Comparison of ENCODE assay signal across 19 cellular contexts in the genomic region with DNA sequence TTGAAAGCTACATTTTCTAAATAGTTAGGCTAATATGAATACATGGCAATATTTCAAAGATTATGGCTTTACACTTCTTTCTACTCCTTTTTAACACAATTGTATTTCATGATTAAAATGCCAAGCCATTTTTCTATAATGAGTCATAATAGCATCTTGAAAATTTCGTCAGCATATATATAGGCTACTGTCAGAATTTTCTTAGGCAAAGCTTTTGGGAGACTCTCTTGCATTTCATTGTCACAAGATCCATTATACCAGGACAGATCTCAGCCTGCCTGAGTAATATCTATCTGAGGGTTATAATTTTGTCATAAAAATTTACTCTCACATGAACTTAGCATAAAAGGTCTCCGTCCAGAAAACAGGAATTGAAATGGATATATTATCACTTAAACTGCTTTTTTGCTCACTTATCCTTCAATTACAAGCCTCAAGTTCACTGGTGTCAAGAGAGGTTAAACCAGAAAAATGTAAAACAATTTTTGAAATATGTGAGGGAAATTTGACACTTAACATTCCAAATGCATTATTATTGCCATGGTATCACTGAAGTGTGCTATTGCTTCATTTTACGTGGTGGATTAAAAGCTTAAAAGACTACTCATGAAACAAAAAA. TPM values are rescaled to one million over a fixed set of nuclear protein-coding genes. Genes with fewer than 3 reads are reported as not detected.
DNase-seq lines count a peak whose midpoint lies in the region; ATAC-seq and TF ChIP-seq lines count a peak whose summit lies in the region.
"Had no signal": no experiment of that assay in that cellular context is flagged by ENCODE, and none has a peak within 500 bp of the region (broad histone marks: within the 10 kb centered on the region; RNA-seq: fewer than 3 reads in every experiment).

No MANE protein-coding gene starts in this region.

- peak overlapping the region; percentile 51 for H3K9ac ChIP-seq in skeletal muscle satellite cell (ENCODE audit: low read depth, low read length)

- no peak for ATAC-seq in HG02938 (IDR thresholded peaks at IDR 0.05; ENCODE audit: unreplicated experiment)
- ATAC-seq in GM18909 (IDR thresholded peaks at IDR 0.05; ENCODE audit: poor library complexity, unreplicated experiment): no peak
- ATAC-seq: CD8-positive, alpha-beta T cell; lower lobe of right lung; stimulated activated naive CD8-positive, alpha-beta T cell treated with anti-CD3 and anti-CD28 coated beads, Interleukin-15, amount 100 ng/mL, for 72 hours had no signal

- H3K4me3 ChIP-seq in SJCRH30: no peak overlapping the region
- peak overlapping the region; percentile 15 for H3K4me3 ChIP-seq in skeletal muscle satellite cell (ENCODE audit: low read length)
- H3K4me3 ChIP-seq: cardiac muscle cell, lower lobe of right lung, sigmoid colon had no signal

- H3K27ac Mint-ChIP-seq in glutamatergic neuron (ENCODE audit: unreplicated experiment): no peak overlapping the region
- H3K27ac Mint-ChIP-seq: CD8-positive, alpha-beta T cell; stimulated activated naive CD8-positive, alpha-beta T cell treated with anti-CD3 and anti-CD28 coated beads, Interleukin-15, amount 100 ng/mL, for 72 hours had no signal

- H3K36me3 Mint-ChIP-seq in glutamatergic neuron (ENCODE audit: unreplicated experiment): no peaks in the 10 kb centered on the region
- H3K36me3 Mint-ChIP-seq: CD8-positive, alpha-beta T cell had no signal

- H3K27me3 Mint-ChIP-seq in glutamatergic neuron (ENCODE audit: unreplicated experiment): no peaks in the 10 kb centered on the region

- H3K4me1 Mint-ChIP-seq in glutamatergic neuron (ENCODE audit: low read depth, unreplicated experiment): no peaks in the 10 kb centered on the region
- H3K4me1 Mint-ChIP-seq: neural crest cell; stimulated activated naive CD8-positive, alpha-beta T cell treated with anti-CD3 and anti-CD28 coated beads, Interleukin-15, amount 100 ng/mL, for 72 hours had no signal

- H3K27ac ChIP-seq in SJCRH30: peak overlapping the region; percentile 53
- H3K27ac ChIP-seq: cardiac muscle cell, lower lobe of right lung, sigmoid colon had no signal

- TF ChIP-seq CTCF in glutamatergic neuron (IDR thresholded peaks at IDR 0.05; ENCODE audit: partially characterized antibody, unreplicated experiment): no peak

- H3K4me2 ChIP-seq in skeletal muscle satellite cell (ENCODE audit: low read length): peak overlapping the region; percentile 67

- no peaks in the 10 kb centered on the region for H3K36me3 ChIP-seq in SJCRH30
- H3K36me3 ChIP-seq in skeletal muscle satellite cell (ENCODE audit: insufficient read depth, low read length): no peaks in the 10 kb centered on the region
- H3K36me3 ChIP-seq: cardiac muscle cell, lower lobe of right lung, sigmoid colon had no signal

- H3K27me3 ChIP-seq in SJCRH30 (no peaks in the 10 kb centered on the region), skeletal muscle satellite cell (ENCODE audit: control insufficient read depth, insufficient read depth, low read length) (no peaks in the 10 kb centered on the region)
- H3K27me3 ChIP-seq: sigmoid colon had no signal

- no peaks in the 10 kb centered on the region for H3K9me3 Mint-ChIP-seq in glutamatergic neuron (ENCODE audit: unreplicated experiment)
- H3K9me3 Mint-ChIP-seq: CD8-positive, alpha-beta T cell; neural crest cell; stimulated activated naive CD8-positive, alpha-beta T cell treated with anti-CD3 and anti-CD28 coated beads, Interleukin-15, amount 100 ng/mL, for 72 hours had no signal

- DNase-seq in HCEC 1CT (peak; percentile 89), SJCRH30 (peak in 1 of 2 experiments; percentile 40), fibroblast of peridontal ligament (ENCODE audit: extremely low read depth) (peak; percentile 83), glutamatergic neuron (no peak)
- DNase-seq in stimulated activated naive CD4-positive, alpha-beta T cell treated with Interleukin-2 at 50 U/mL for 16 hours (lab: John Stamatoyannopoulos, UW): no peak
- DNase-seq: activated gamma-delta T cell treated with Interleukin-2 at 50 U/mL for 16 hours; CD8-positive, alpha-beta T cell; GF-D8; lower lobe of right lung; NCI-H2081 treated with DMSO at 0.1 percent for 48 hours; sigmoid colon; stimulated activated naive CD8-positive, alpha-beta T cell treated with anti-CD3 and anti-CD28 coated beads, Interleukin-15, amount 100 ng/mL, for 72 hours had no signal

- H3K9me3 ChIP-seq in SJCRH30 (replicated peaks): no peaks in the 10 kb centered on the region
- no peaks in the 10 kb centered on the region for H3K9me3 ChIP-seq in skeletal muscle satellite cell (replicated peaks; ENCODE audit: low read length)
- H3K9me3 ChIP-seq: lower lobe of right lung, sigmoid colon had no signal

- H3K4me3 Mint-ChIP-seq in glutamatergic neuron (ENCODE audit: unreplicated experiment): no peak overlapping the region
- H3K4me3 Mint-ChIP-seq: CD8-positive, alpha-beta T cell; neural crest cell; stimulated activated naive CD8-positive, alpha-beta T cell treated with anti-CD3 and anti-CD28 coated beads, Interleukin-15, amount 100 ng/mL, for 72 hours had no signal

- H3K4me1 ChIP-seq in SJCRH30 (peaks cover 17% of the 10 kb centered on the region), skeletal muscle satellite cell (ENCODE audit: control insufficient read depth, insufficient read depth, low read length) (peaks cover 24% of the 10 kb centered on the region)
- H3K4me1 ChIP-seq: lower lobe of right lung, sigmoid colon had no signal

RNA-seq across cellular contexts. Expression of a gene that starts 37.2 kb away (rescaled TPM):
- not detected in 2 replicates for total RNA-seq in SJCRH30 (2014; rRNA removed; shearing (Covaris generic))
- not detected in 2 replicates for total RNA-seq in skeletal muscle satellite cell (2012; rRNA removed)
- not detected for total RNA-seq in glutamatergic neuron (ENCODE audit: unreplicated experiment)
- total RNA-seq: activated CD8-positive, alpha-beta memory T cell treated with anti-CD3 and anti-CD28 coated beads for 36 hours; cardiac muscle cell; CD8-positive, alpha-beta T cell; H1; neural crest cell had no signal

Comparison
In these comparisons a context has a peak if more than half of its experiments do, and no peak if none do; other contexts are left out.
1. DNase-seq: peak in HCEC 1CT (single experiment) and fibroblast of peridontal ligament (single experiment); none in stimulated activated naive CD4-positive, alpha-beta T cell treated with Interleukin-2 at 50 U/mL for 16 hours (single experiment) and glutamatergic neuron (single experiment).